ENCODE assay signal across 8 cellular contexts in genomic region chr5:94845696-94846095, GRCh38.
DNase-seq lines count a peak whose midpoint lies in the region; ATAC-seq and FAIRE-seq lines count a peak whose summit lies in the region.
"Not testable (repeated sequence)": the region's sequence is repeated elsewhere in the genome, so short reads cannot be mapped to it uniquely, and the experiment has no call there.

No MANE protein-coding gene starts in this region.

- peaks cover 37% of the 10 kb centered on the region for H3K27me3 Mint-ChIP-seq in T-helper 17 cell

- ATAC-seq in GM18873 (IDR thresholded peaks at IDR 0.05; ENCODE audit: low FRiP score, unreplicated experiment) (peak; percentile 61), GM19397 (IDR thresholded peaks at IDR 0.05; ENCODE audit: unreplicated experiment) (peak; percentile 47), GM21447 (IDR thresholded peaks at IDR 0.05; ENCODE audit: unreplicated experiment) (peak; percentile 45), HG02759 (IDR thresholded peaks at IDR 0.05; ENCODE audit: unreplicated experiment) (peak; percentile 53), HG03175 (IDR thresholded peaks at IDR 0.05; ENCODE audit: unreplicated experiment) (peak; percentile 39), HG03442 (IDR thresholded peaks at IDR 0.05; ENCODE audit: unreplicated experiment) (peak; percentile 41)
- ATAC-seq in T-helper 17 cell: not testable (repeated sequence)

- not testable (repeated sequence) for H3K36me3 Mint-ChIP-seq in T-helper 17 cell (ENCODE audit: low read depth)

- FAIRE-seq in GM18507 (lab: Jason Lieb, UNC): peak; percentile 18

- not testable (repeated sequence) for DNase-seq in GM18507 (ENCODE audit: extremely low spot score, insufficient read length, low read depth); T-helper 17 cell

- H3K9me3 ChIP-seq in T-helper 17 cell (ENCODE audit: control insufficient read depth, low read length, poor library complexity, severe bottlenecking): not testable (repeated sequence)

- peaks cover 13% of the 10 kb centered on the region for H3K4me1 Mint-ChIP-seq in T-helper 17 cell

- H3K27ac Mint-ChIP-seq in T-helper 17 cell: peak overlapping the region; percentile 29

- not testable (repeated sequence) for H3K4me3 Mint-ChIP-seq in T-helper 17 cell
